13 cellular contexts compared by ENCODE assay signal in the genomic region with DNA sequence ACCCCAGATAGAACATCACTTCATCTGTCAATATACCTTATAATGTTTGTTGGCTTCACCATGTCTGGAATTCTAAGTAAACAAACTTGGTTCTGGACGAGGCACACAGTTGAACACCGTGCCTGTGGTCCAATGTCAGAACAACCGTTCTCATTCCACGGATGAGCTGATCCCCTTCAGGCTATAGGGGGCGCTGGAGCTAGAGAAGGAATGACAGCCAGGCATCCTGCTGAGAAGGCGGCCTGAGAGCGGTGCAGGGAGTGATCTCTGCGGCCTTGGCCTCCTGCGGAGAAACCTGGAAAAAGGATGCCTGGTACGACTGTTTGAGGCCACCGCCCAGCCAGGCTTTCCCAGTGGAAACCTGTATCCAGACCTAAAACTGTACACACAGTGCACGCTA. TPM values are rescaled to one million over a fixed set of nuclear protein-coding genes. Genes with fewer than 3 reads are reported as not detected.
A peak's percentile ranks its signal among the peaks of the same experiment; 100 is the strongest.
DNase-seq lines count a peak whose midpoint lies in the region; ATAC-seq and TF ChIP-seq lines count a peak whose summit lies in the region.
"Had no signal": no experiment of that assay in that cellular context is flagged by ENCODE, and none has a peak within 500 bp of the region (broad histone marks: within the 10 kb centered on the region; RNA-seq: fewer than 3 reads in every experiment).

No MANE protein-coding gene starts in this region.

- H3K9me3 ChIP-seq in liver (ENCODE audit: control insufficient read depth in 4 of 4, low read length in 3 of 4), result no peaks in the 10 kb centered on the region
- no peaks in the 10 kb centered on the region for H3K9me3 ChIP-seq in CD8-positive, alpha-beta T cell (ENCODE audit: low read length)
- H3K9me3 ChIP-seq: transverse colon had no signal

- POLR2A ChIA-PET in CD8-positive, alpha-beta T cell (lab: Charles Lee), result no interaction called here

- H3K27ac Mint-ChIP-seq in CD8-positive, alpha-beta T cell, result no peak overlapping the region

- H3K9ac ChIP-seq in liver (ENCODE audit: low read depth in 1 of 2, low read length in 2 of 2), result no peak overlapping the region

- H3K9me3 Mint-ChIP-seq in CD8-positive, alpha-beta T cell, result no peaks in the 10 kb centered on the region
- H3K9me3 Mint-ChIP-seq: CD8-positive, alpha-beta memory T cell had no signal

- H3K4me1 Mint-ChIP-seq in CD8-positive, alpha-beta T cell (ENCODE audit: low read depth), result peaks cover 3% of the 10 kb centered on the region

- intact Hi-C loops in CD8-positive, alpha-beta T cell (cut with DNase I, micrococcal nuclease), result no loop called here

- H3K4me3 ChIP-seq in GM12864 (ENCODE audit: low read depth, low read length), result no peak overlapping the region
- H3K4me3 ChIP-seq in choroid plexus epithelial cell (ENCODE audit: low read depth, low read length), result no peak overlapping the region
- H3K4me3 ChIP-seq in liver (ENCODE audit: low read depth in 1 of 3, low read length in 3 of 3), result no peak overlapping the region
- H3K4me3 ChIP-seq in CD8-positive, alpha-beta T cell (ENCODE audit: low read depth, low read length), result no peak overlapping the region
- H3K4me3 ChIP-seq: transverse colon had no signal

- CTCF ChIA-PET in CD8-positive, alpha-beta T cell (lab: Charles Lee), result no interaction called here

- no peaks in the 10 kb centered on the region for H3K36me3 ChIP-seq in liver (ENCODE audit: control insufficient read depth in 4 of 4, insufficient read depth in 3 of 4, low read depth in 1 of 4, low read length in 3 of 4)
- H3K36me3 ChIP-seq in CD8-positive, alpha-beta T cell (ENCODE audit: insufficient read depth, low read length), result no peaks in the 10 kb centered on the region
- H3K36me3 ChIP-seq: transverse colon had no signal

- H3K27me3 ChIP-seq in liver (ENCODE audit: control insufficient read depth in 4 of 4, insufficient read depth in 4 of 4, low read length in 3 of 4), result no peaks in the 10 kb centered on the region
- no peaks in the 10 kb centered on the region for H3K27me3 ChIP-seq in CD8-positive, alpha-beta T cell (ENCODE audit: insufficient read depth, low read length)
- H3K27me3 ChIP-seq: transverse colon had no signal

- H3K36me3 Mint-ChIP-seq in CD8-positive, alpha-beta T cell, result no peaks in the 10 kb centered on the region

- H3K4me3 Mint-ChIP-seq in CD8-positive, alpha-beta T cell, result no peak overlapping the region
- H3K4me3 Mint-ChIP-seq: CD8-positive, alpha-beta memory T cell had no signal

- no peak for DNase-seq in GM12864 (ENCODE audit: low read depth)
- peak; percentile 9 for DNase-seq in NAMALWA (ENCODE audit: low spot score)
- peak; percentile 33 for DNase-seq in choroid plexus epithelial cell (ENCODE audit: low read depth)
- DNase-seq in CD8-positive, alpha-beta T cell, result no peak
- DNase-seq: activated T-cell treated with anti-CD3 and anti-CD28 coated beads, Interleukin-2, amount 50 U/mL, for 48 hours; CD8-positive, alpha-beta memory T cell; NCI-H187; right cardiac atrium; transverse colon had no signal

- H3K27ac ChIP-seq in liver (ENCODE audit: low read depth in 1 of 2, low read length in 2 of 2), result no peak overlapping the region
- H3K27ac ChIP-seq in CD8-positive, alpha-beta T cell (ENCODE audit: low read depth, low read length), result no peak overlapping the region

- TF ChIP-seq CTCF in GM12864 (IDR thresholded peaks at IDR 0.05; ENCODE audit: low read depth, low read length, missing control alignments) (peak; percentile 24), choroid plexus epithelial cell (conservative IDR thresholded peaks at IDR 0.05; ENCODE audit: low read depth, low read length) (peak; percentile 59), liver (IDR thresholded peaks at IDR 0.05; ENCODE audit: low read depth, low read length, missing input control) (peak; percentile 0)
- TF ChIP-seq CTCF in CD8-positive, alpha-beta T cell (IDR thresholded peaks at IDR 0.05), result no peak

- peak in 1 of 2 donors; percentile 33 for TF ChIP-seq RAD21 in liver (IDR thresholded peaks at IDR 0.05)

- WGBS in liver, result 67% methylated on average over 12 of the region's 12 CpGs

- no peaks in the 10 kb centered on the region for H3K27me3 Mint-ChIP-seq in CD8-positive, alpha-beta T cell (ENCODE audit: low read depth)
- H3K27me3 Mint-ChIP-seq: CD8-positive, alpha-beta memory T cell had no signal

- ATAC-seq in HG02938 (IDR thresholded peaks at IDR 0.05; ENCODE audit: unreplicated experiment) (no peak), GM18868 (IDR thresholded peaks at IDR 0.05; ENCODE audit: unreplicated experiment) (no peak), HG02884 (IDR thresholded peaks at IDR 0.05; ENCODE audit: unreplicated experiment) (no peak)
- no peak for ATAC-seq in CD8-positive, alpha-beta T cell

- no peaks in the 10 kb centered on the region for H3K4me1 ChIP-seq in liver (ENCODE audit: control insufficient read depth in 4 of 4, insufficient read depth in 4 of 4, low read length in 3 of 4)
- H3K4me1 ChIP-seq in CD8-positive, alpha-beta T cell (ENCODE audit: insufficient read depth, low read length), result no peaks in the 10 kb centered on the region

TF ChIP-seq in liver, 16 proteins besides CTCF, POLR2A, EP300 and RAD21:
- no peak for TF ChIP-seq TAF1 (conservative IDR thresholded peaks at IDR 0.05)
- TF ChIP-seq RXRA (IDR thresholded peaks at IDR 0.05), result no peak
- TF ChIP-seq SP1 (IDR thresholded peaks at IDR 0.05), result no peak
- TF ChIP-seq YY1 (IDR thresholded peaks at IDR 0.05), result no peak
- no peak for TF ChIP-seq NR2F2 (IDR thresholded peaks at IDR 0.05)
- TF ChIP-seq EGR1 (IDR thresholded peaks at IDR 0.05; ENCODE audit: low read depth in 2 of 2), result no peak
- no peak for TF ChIP-seq FOXA2 (IDR thresholded peaks at IDR 0.05)
- no peak for TF ChIP-seq HNF4G (IDR thresholded peaks at IDR 0.05)
- TF ChIP-seq REST (IDR thresholded peaks at IDR 0.05), result no peak
- TF ChIP-seq JUND (IDR thresholded peaks at IDR 0.05), result no peak
- no peak for TF ChIP-seq MAX (IDR thresholded peaks at IDR 0.05)
- no peak for TF ChIP-seq HNF4A (conservative IDR thresholded peaks at IDR 0.05)
- TF ChIP-seq ZBTB33 (IDR thresholded peaks at IDR 0.05), result no peak
- no peak for TF ChIP-seq FOXA1 (IDR thresholded peaks at IDR 0.05)
- TF ChIP-seq ATF3 (IDR thresholded peaks at IDR 0.05), result no peak
- no peak for TF ChIP-seq GABPA (IDR thresholded peaks at IDR 0.05 in 1 of 2, conservative IDR thresholded peaks at IDR 0.05 in 1 of 2)
TF ChIP-seq in liver: peak in this region for 0.

RNA-seq across cellular contexts. Expression of gene FDX1, which starts 48.7 kb away (rescaled TPM):
- total RNA-seq in liver, result 10 to 100 TPM in 1 of 2 donors, 1 to 10 TPM in 1; 6.8 to 17.8 TPM
- polyA plus RNA-seq in liver, result 10 to 100 TPM; 16.3 to 28.8 TPM
- 10 to 100 TPM; 11.7 to 12.5 TPM for total RNA-seq in CD8-positive, alpha-beta T cell

Comparison
In these comparisons a context has a peak if more than half of its experiments do, and no peak if none do; other contexts are left out.
1. DNase-seq: peak in NAMALWA (single experiment) and choroid plexus epithelial cell (single experiment); none in GM12864 (single experiment) and CD8-positive, alpha-beta T cell (0 of 7).